In genomic region chr9:16888594-16888993, GRCh38 we compare ENCODE assay signal across 29 cellular contexts.
"Had no signal": no experiment of that assay in that cellular context is flagged by ENCODE, and none has a peak within 500 bp of the region (broad histone marks: within the 10 kb centered on the region; RNA-seq: fewer than 3 reads in every experiment).

No MANE protein-coding gene starts in this region.

- H3K4me3 Mint-ChIP-seq: immature natural killer cell; mesothelial cell of epicardium; naive B cell; natural killer cell; nephron progenitor cell; neural progenitor cell; stimulated activated naive B cell treated with anti-CD40 and anti-IgM and Interleukin-4, amounts not matched to agents 10 μg/mL and 1 μg/mL and 100 μg/mL, for 72 hours had no signal

- H3K27me3 ChIP-seq: neural progenitor cell, neutrophil, right atrium auricular region, stomach, testis, thyroid gland, transverse colon, upper lobe of left lung, vagina had no signal

- H3K36me3 Mint-ChIP-seq: mesothelial cell of epicardium; naive B cell; natural killer cell; neural progenitor cell; stimulated activated naive B cell treated with anti-CD40 and anti-IgM and Interleukin-4, amounts not matched to agents 10 μg/mL and 1 μg/mL and 100 μg/mL, for 72 hours had no signal

- H3K4me1 Mint-ChIP-seq: mesothelial cell of epicardium; naive B cell; stimulated activated naive B cell treated with anti-CD40 and anti-IgM and Interleukin-4, amounts not matched to agents 10 μg/mL and 1 μg/mL and 100 μg/mL, for 72 hours had no signal

- DNase-seq: hypothalamus; immature natural killer cell; left ventricle myocardium inferior; mesendoderm; naive B cell; natural killer cell; nephron progenitor cell; occipital lobe; stimulated activated CD4-positive, alpha-beta T cell treated with anti-CD3 and anti-CD28 coated beads, Interleukin-12 subunit alpha, Interleukin-12 subunit beta, amount 100 ng/mL, for 4 hours; stimulated activated CD4-positive, alpha-beta T cell treated with anti-CD3 and anti-CD28 coated beads, Interleukin-15, amount 100 ng/mL, for 24 hours; stimulated activated CD4-positive, alpha-beta T cell treated with anti-CD3 and anti-CD28 coated beads, Interleukin-2, amount 100 ng/mL, for 24 hours; stimulated activated CD4-positive, alpha-beta T cell treated with anti-CD3 and anti-CD28 coated beads, Interleukin-4, amount 100 ng/mL, for 1 hour; stimulated activated naive B cell treated with anti-CD40 and anti-IgM and Interleukin-4, amounts not matched to agents 10 μg/mL and 1 μg/mL and 100 μg/mL, for 72 hours; stimulated activated naive CD8-positive, alpha-beta T cell treated with anti-CD3 and anti-CD28 coated beads, Interleukin-15, Interleukin-2, amounts not matched to agents 100 U/mL and 50 U/mL, for 24 hours; stomach; testis; thyroid gland; transverse colon had no signal

- H3K36me3 ChIP-seq: left ventricle myocardium inferior, neural progenitor cell, neutrophil, right atrium auricular region, stomach, thyroid gland, transverse colon, upper lobe of left lung, vagina had no signal

- H3K9ac ChIP-seq: neural progenitor cell had no signal

- ATAC-seq: natural killer cell; sciatic nerve; stimulated activated naive B cell treated with anti-CD40 and anti-IgM and Interleukin-4, amounts not matched to agents 10 μg/mL and 1 μg/mL and 100 μg/mL, for 72 hours; stimulated activated naive CD8-positive, alpha-beta T cell treated with anti-CD3 and anti-CD28 coated beads, Interleukin-15, Interleukin-2, amounts not matched to agents 100 U/mL and 50 U/mL, for 24 hours had no signal

- H3K27ac Mint-ChIP-seq: immature natural killer cell; mesothelial cell of epicardium; naive B cell; natural killer cell; nephron progenitor cell; neural progenitor cell; progenitor cell of endocrine pancreas; stimulated activated naive B cell treated with anti-CD40 and anti-IgM and Interleukin-4, amounts not matched to agents 10 μg/mL and 1 μg/mL and 100 μg/mL, for 72 hours had no signal

- H3K9me3 Mint-ChIP-seq: immature natural killer cell, natural killer cell, nephron progenitor cell, neural progenitor cell had no signal

- H3K4me1 ChIP-seq: left ventricle myocardium inferior, neural progenitor cell, right atrium auricular region, testis, thyroid gland, vagina had no signal

- H3K9me3 ChIP-seq: left ventricle myocardium inferior, neutrophil, right atrium auricular region, stomach, testis, thyroid gland, transverse colon, upper lobe of left lung, vagina had no signal

- H3K27ac ChIP-seq: left ventricle myocardium inferior, neural progenitor cell, neutrophil, right atrium auricular region, skin epidermis, stomach, testis, thyroid gland, transverse colon, upper lobe of left lung, vagina had no signal

- FAIRE-seq: islet of Langerhans had no signal

- H3K4me3 ChIP-seq: left ventricle myocardium inferior, lung, neural progenitor cell, right atrium auricular region, skin epidermis, stomach, thyroid gland, transverse colon, upper lobe of left lung, vagina had no signal

- H3K27me3 Mint-ChIP-seq: progenitor cell of endocrine pancreas; stimulated activated naive B cell treated with anti-CD40 and anti-IgM and Interleukin-4, amounts not matched to agents 10 μg/mL and 1 μg/mL and 100 μg/mL, for 72 hours had no signal
